In the genomic region with DNA sequence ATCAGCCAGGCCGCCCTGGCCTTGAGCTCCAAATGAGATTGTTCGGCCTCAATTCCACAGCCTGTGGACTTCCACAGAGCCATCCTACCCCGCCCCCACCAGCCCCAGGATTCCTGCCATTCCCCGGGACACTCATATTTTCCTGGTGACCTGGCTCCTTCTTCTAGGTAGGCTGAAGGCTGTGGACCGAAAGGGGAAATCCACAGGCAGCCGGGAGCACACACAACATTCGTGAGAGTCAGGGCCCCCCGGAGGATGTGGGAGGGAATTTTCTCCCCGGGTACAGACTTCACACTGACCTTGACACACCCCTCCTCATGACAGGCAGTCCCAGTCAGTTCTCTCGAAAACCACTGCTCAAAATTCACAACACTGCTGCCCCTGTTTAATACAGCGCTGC, we compare ENCODE assay signal across 12 cellular contexts. TPM values are rescaled to one million over a fixed set of nuclear protein-coding genes. Genes with fewer than 3 reads are reported as not detected.
DNase-seq lines count a peak whose midpoint lies in the region; ATAC-seq, FAIRE-seq and TF ChIP-seq lines count a peak whose summit lies in the region.
"Had no signal": no experiment of that assay in that cellular context is flagged by ENCODE, and none has a peak within 500 bp of the region (broad histone marks: within the 10 kb centered on the region; RNA-seq: fewer than 3 reads in every experiment).

No MANE protein-coding gene starts in this region.

- TF ChIP-seq POLR2A in HepG2 (IDR thresholded peaks at IDR 0.05; ENCODE audit: insufficient read depth in 1 of 2, low read depth in 2 of 2, low read length in 2 of 2): no peak

- TF ChIP-seq RAD21 in HepG2 (CRISPR knock-in tag; IDR thresholded peaks at IDR 0.05): no peak

- intact Hi-C loops in HepG2 (cut with micrococcal nuclease; ENCODE audit: unreplicated experiment) (no loop called here), mammary epithelial cell (cut with micrococcal nuclease) (no loop called here)

- H3K27me3 ChIP-seq in HepG2 (ENCODE audit: control insufficient read depth in 1 of 2, insufficient read depth in 2 of 2, low read length in 2 of 2) (no peaks in the 10 kb centered on the region), mammary epithelial cell (ENCODE audit: insufficient read depth, low read length) (no peaks in the 10 kb centered on the region)

- H3K9me3 ChIP-seq in HepG2 (ENCODE audit: low read length) (no peaks in the 10 kb centered on the region), mammary epithelial cell (replicated peaks; ENCODE audit: insufficient read depth, low read length) (no peaks in the 10 kb centered on the region)
- H3K9me3 ChIP-seq: HAP-1 had no signal

- H3K4me2 ChIP-seq in HepG2 (ENCODE audit: low read depth, low read length) (peak overlapping the region; percentile 18; the same call in 1 of the 2 replicates), mammary epithelial cell (ENCODE audit: insufficient read depth, low read depth, low read length) (no peak overlapping the region)

- peak; percentile 32 for DNase-seq in AG08396 (ENCODE audit: low spot score)
- DNase-seq in HFF-Myc (ENCODE audit: extremely low read depth, low read depth): no peak
- DNase-seq in astrocyte of the hippocampus (ENCODE audit: low read depth, low spot score): peak; percentile 75
- DNase-seq in HepG2 (ENCODE audit: low spot score): no peak
- DNase-seq in mammary epithelial cell: no peak
- no peak for DNase-seq in SW 1271 (lab: John Stamatoyannopoulos, UW)
- DNase-seq: left cardiac atrium, NCI-H146 had no signal

- peaks cover 46% of the 10 kb centered on the region for H3K4me1 ChIP-seq in HepG2 (ENCODE audit: insufficient read depth, low read length)
- H3K4me1 ChIP-seq in mammary epithelial cell (ENCODE audit: insufficient read depth, low read length): no peaks in the 10 kb centered on the region
- H3K4me1 ChIP-seq: HAP-1 had no signal

- H3K9ac ChIP-seq in HepG2 (ENCODE audit: insufficient read depth, low read depth, low read length) (no peak overlapping the region), mammary epithelial cell (ENCODE audit: insufficient read depth, low read length) (no peak overlapping the region)

- BruUV-seq in HepG2 (replicated peaks; lab: Mats Ljungman, UMichigan): no TSS peak
- no TSS peak for BruUV-seq in mammary epithelial cell (replicated peaks; lab: Mats Ljungman, UMichigan)

- ATAC-seq in HepG2 (peak; percentile 9; the same call in 1 of the 3 replicates), GM21526 (IDR thresholded peaks at IDR 0.05; ENCODE audit: low FRiP score, unreplicated experiment) (no peak), HG02642 (IDR thresholded peaks at IDR 0.05; ENCODE audit: poor library complexity, unreplicated experiment) (no peak)
- ATAC-seq: left cardiac atrium had no signal

- H4K20me1 ChIP-seq in HepG2 (ENCODE audit: insufficient read depth, low read length) (no peaks in the 10 kb centered on the region), mammary epithelial cell (ENCODE audit: insufficient read depth, low read length) (no peaks in the 10 kb centered on the region)

- CTCF ChIA-PET in HepG2 (lab: Yijun Ruan, JAX; ENCODE audit: low intra/inter-chr PET ratio, low total read pairs) (no interaction called here), mammary epithelial cell (lab: Charles Lee; ENCODE audit: low non-redundant PET) (no interaction called here)

- H3K36me3 ChIP-seq in HepG2 (replicated peaks in 1 of 2; ENCODE audit: control insufficient read depth in 1 of 2, insufficient read depth in 2 of 2, low read length in 2 of 2) (peaks cover 0 to 3% of the 10 kb centered on the region in 2 experiments; a peak in 1 of 5 replicates), mammary epithelial cell (ENCODE audit: insufficient read depth, low read length) (no peaks in the 10 kb centered on the region)

- dilution Hi-C loops in mammary epithelial cell (cut with HindIII; ENCODE audit: low sequenced_read_pairs): no loop called here

- H3K27ac ChIP-seq in HepG2 (ENCODE audit: extremely low read length, insufficient read depth, low read length) (peak overlapping the region; percentile 16), mammary epithelial cell (ENCODE audit: insufficient read depth, low read depth, low read length) (no peak overlapping the region)

- H2AFZ ChIP-seq in HepG2 (ENCODE audit: low read length) (no peak overlapping the region), mammary epithelial cell (ENCODE audit: low read depth, low read length) (no peak overlapping the region)

- in situ Hi-C loops in HepG2 (cut with HindIII; ENCODE audit: extremely low pct_ligation_motif_present, low pct_unique_long_range_greater_than_20kb) (no loop called here), mammary epithelial cell (cut with MboI; ENCODE audit: low sequenced_read_pairs in 2 of 2) (no loop called here)

- peak; percentile 26 for FAIRE-seq in HepG2 (lab: Jason Lieb, UNC)
- FAIRE-seq: endometrium had no signal

- TF ChIP-seq CTCF in HFF-Myc (IDR thresholded peaks at IDR 0.05; ENCODE audit: low read depth, low read length, missing control alignments) (peak; percentile 24), HepG2 (CRISPR knock-in tag; IDR thresholded peaks at IDR 0.05) (0 out of 2 replicates have a peak, but pooled peaks have one; percentile 29), mammary epithelial cell (conservative IDR thresholded peaks at IDR 0.05 in 1 of 2, IDR thresholded peaks at IDR 0.05 in 1 of 2; ENCODE audit: extremely low read depth in 1 of 2, insufficient read depth in 1 of 2, low read depth in 1 of 2, low read length in 2 of 2) (no peak)

- TF ChIP-seq EP300 in HepG2 (IDR thresholded peaks at IDR 0.05; ENCODE audit: low read depth in 2 of 2, low read length in 2 of 2) (no peak), HepG2 (CRISPR knock-in tag; IDR thresholded peaks at IDR 0.05; ENCODE audit: borderline replicate concordance) (no peak)

- 41% methylated on average over 9 of the region's 11 CpGs for WGBS in HepG2 (ENCODE audit: low lambda C conversion rate)
- WGBS in mammary epithelial cell (ENCODE audit: low coverage, missing lambda C conversion rate): 55% methylated on average over 2 of the region's 11 CpGs

- H3K79me2 ChIP-seq in HepG2 (ENCODE audit: insufficient read depth, low read length) (peaks cover 2% of the 10 kb centered on the region), mammary epithelial cell (ENCODE audit: insufficient read depth, low read length) (no peaks in the 10 kb centered on the region)

- POLR2A ChIA-PET in HepG2 (lab: Yijun Ruan, JAX): no interaction called here

- H3K4me3 ChIP-seq in HFF-Myc (replicated peaks; ENCODE audit: low read depth, low read length): no peak overlapping the region
- H3K4me3 ChIP-seq in HepG2 (replicated peaks in 1 of 3; ENCODE audit: insufficient read depth in 1 of 3, low read depth in 2 of 3, low read length in 3 of 3): no peak overlapping the region; a peak in 1 of 6 replicates
- H3K4me3 ChIP-seq in mammary epithelial cell (replicated peaks in 1 of 3; ENCODE audit: insufficient read depth in 1 of 3, low read depth in 2 of 3, low read length in 3 of 3): no peak overlapping the region
- H3K4me3 ChIP-seq: HAP-1 had no signal

TF ChIP-seq in HepG2, 621 proteins besides CTCF, POLR2A, EP300 and RAD21 (continues in another document):
- TF ChIP-seq, protein P1, sequence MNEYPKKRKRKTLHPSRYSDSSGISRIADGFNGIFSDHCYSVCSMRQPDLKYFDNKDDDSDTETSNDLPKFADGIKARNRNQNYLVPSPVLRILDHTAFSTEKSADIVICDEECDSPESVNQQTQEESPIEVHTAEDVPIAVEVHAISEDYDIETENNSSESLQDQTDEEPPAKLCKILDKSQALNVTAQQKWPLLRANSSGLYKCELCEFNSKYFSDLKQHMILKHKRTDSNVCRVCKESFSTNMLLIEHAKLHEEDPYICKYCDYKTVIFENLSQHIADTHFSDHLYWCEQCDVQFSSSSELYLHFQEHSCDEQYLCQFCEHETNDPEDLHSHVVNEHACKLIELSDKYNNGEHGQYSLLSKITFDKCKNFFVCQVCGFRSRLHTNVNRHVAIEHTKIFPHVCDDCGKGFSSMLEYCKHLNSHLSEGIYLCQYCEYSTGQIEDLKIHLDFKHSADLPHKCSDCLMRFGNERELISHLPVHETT (CRISPR knock-in tag; conservative IDR thresholded peaks at IDR 0.05): no peak
- no peak for TF ChIP-seq ZNF432 (CRISPR knock-in tag; IDR thresholded peaks at IDR 0.05; ENCODE audit: borderline replicate concordance)

RNA-seq across cellular contexts. Expression of a gene that starts 39.9 kb away (rescaled TPM):
- total RNA-seq in HepG2 (2016; rRNA removed; fragmentation: Illumina TruSeq; extraction: Trizol) (2.3 and 2.9 TPM in 2 replicates), mammary epithelial cell (10 to 100 TPM in 1 of 2 donors, 1 to 10 TPM in 1; 3.5 to 14.5 TPM)
- total RNA-seq in HepG2 (2016; cell fraction: cytosol; rRNA removed; fragmentation: Illumina TruSeq; extraction: Trizol; ENCODE audit: low read depth): 2.3 and 2.7 TPM in 2 replicates
- total RNA-seq in HepG2 (2016; cell fraction: insoluble cytoplasmic fraction; rRNA removed; fragmentation: Illumina TruSeq; extraction: Trizol): 2.0 and 2.8 TPM in 2 replicates
- 4.4 and 4.7 TPM in 2 replicates for total RNA-seq in HepG2 (2016; cell fraction: membrane; rRNA removed; fragmentation: Illumina TruSeq; extraction: Trizol)
- total RNA-seq in HepG2 (2016; cell fraction: nucleus; rRNA removed; fragmentation: Illumina TruSeq; extraction: Trizol): 5.1 and 7.2 TPM in 2 replicates
- polyA plus RNA-seq in HepG2 (2011; rRNA removed) (3.5 and 3.6 TPM in 2 replicates), mammary epithelial cell (2.4 TPM)
- 1.6 and 2.1 TPM in 2 replicates for polyA plus RNA-seq in HepG2 (2011; cell fraction: cytosol; rRNA removed)
- 7.0 TPM in 2 replicates for polyA plus RNA-seq in HepG2 (2011; cell fraction: nucleus; rRNA removed)
- polyA plus RNA-seq in HepG2 (2012): 5.6 and 6.5 TPM in 2 replicates
- 6.3 and 6.8 TPM in 2 replicates for polyA plus RNA-seq in HepG2 (2016; cell fraction: cytosol; fragmentation: Illumina TruSeq; extraction: Trizol; ENCODE audit: low read depth)
- polyA plus RNA-seq in HepG2 (2016; cell fraction: insoluble cytoplasmic fraction; fragmentation: Illumina TruSeq; extraction: Trizol; ENCODE audit: low read depth): 7.0 and 10.5 TPM in 2 replicates
- polyA plus RNA-seq in HepG2 (2016; cell fraction: membrane; fragmentation: Illumina TruSeq; extraction: Trizol; ENCODE audit: low read depth): 9.8 and 10.5 TPM in 2 replicates
- polyA plus RNA-seq in HepG2 (2016; cell fraction: nucleus; fragmentation: Illumina TruSeq; extraction: Trizol; ENCODE audit: insufficient read depth, low read depth): 11.7 and 11.9 TPM in 2 replicates
- 5.5 TPM in 1 of 2 replicates, not detected in the other for polyA minus RNA-seq in HepG2 (2011; rRNA and poly(A)+ RNA removed; ENCODE audit: low replicate concordance)
- polyA minus RNA-seq in HepG2 (2011; cell fraction: cytosol; rRNA and poly(A)+ RNA removed): 4.6 and 4.9 TPM in 2 replicates
- polyA minus RNA-seq in HepG2 (2011; cell fraction: nucleus; rRNA and poly(A)+ RNA removed): 8.0 and 9.7 TPM in 2 replicates
- polyA minus RNA-seq in mammary epithelial cell: 7.4 TPM

Comparison
In these comparisons a context has a peak if more than half of its experiments do, and no peak if none do; other contexts are left out.
1. DNase-seq: peak in AG08396 (single experiment) and astrocyte of the hippocampus (single experiment); none in HFF-Myc (single experiment), HepG2 (single experiment), mammary epithelial cell (single experiment) and SW 1271 (0 of 2).
2. CTCF ChIP-seq: peak in HFF-Myc (single experiment) and HepG2 (single experiment); none in mammary epithelial cell (0 of 2).